8 cellular contexts compared by ENCODE assay signal in the genomic region with DNA sequence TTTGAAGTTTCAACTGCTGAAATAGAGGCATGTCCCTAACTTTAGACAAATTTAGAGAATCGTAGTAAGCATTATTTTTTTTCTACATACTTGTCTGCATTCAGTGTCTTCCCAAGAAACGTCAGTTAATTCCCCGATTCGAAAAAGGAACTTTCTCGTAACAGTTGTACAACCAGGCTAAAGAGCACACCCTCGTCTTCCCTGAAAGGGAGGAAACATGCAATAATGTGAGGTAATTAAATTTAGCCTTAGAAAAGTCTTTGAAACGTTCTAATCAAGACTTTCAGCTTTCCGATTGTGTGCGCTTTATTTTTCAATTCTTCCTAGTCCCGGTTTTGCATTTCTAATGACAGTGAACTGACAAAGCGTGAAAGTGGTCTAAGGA. TPM values are rescaled to one million over a fixed set of nuclear protein-coding genes. Genes with fewer than 3 reads are reported as not detected.
A peak's percentile ranks its signal among the peaks of the same experiment; 100 is the strongest.
DNase-seq lines count a peak whose midpoint lies in the region; ATAC-seq, FAIRE-seq and TF ChIP-seq lines count a peak whose summit lies in the region.

No MANE protein-coding gene starts in this region.

- no CpG with 5 or more reads among the region's 11 CpGs for WGBS in mesendoderm (ENCODE audit: extremely low coverage, insufficient coverage, low lambda C conversion rate)

- no peaks in the 10 kb centered on the region for H3K79me1 ChIP-seq in mesendoderm (ENCODE audit: low read length)

- H2BK15ac ChIP-seq in mesendoderm (replicated peaks; ENCODE audit: low read depth): no peak overlapping the region

- H3K4me1 ChIP-seq in breast epithelium: peaks cover 0 to 4% of the 10 kb centered on the region in 2 donors
- peaks cover 3% of the 10 kb centered on the region for H3K4me1 ChIP-seq in mesendoderm (ENCODE audit: control insufficient read depth, low read depth, low read length)

- H3K4ac ChIP-seq in mesendoderm (ENCODE audit: low read depth, low read length): no peak overlapping the region

- H3K9me3 ChIP-seq in breast epithelium: no peaks in the 10 kb centered on the region

- H3K4me2 ChIP-seq in mesendoderm (ENCODE audit: low read length): peak overlapping the region; percentile 29

- peak overlapping the region; percentile 87 for H3K56ac ChIP-seq in mesendoderm (ENCODE audit: low read length)

- H3K23ac ChIP-seq in mesendoderm (ENCODE audit: low read length): no peak overlapping the region

- H3K79me2 ChIP-seq in mesendoderm (ENCODE audit: control insufficient read depth, insufficient read depth, low read length): no peaks in the 10 kb centered on the region

- DNase-seq in Right ventricle myocardium superior: no peak
- no peak for DNase-seq in cardiac septum (ENCODE audit: low spot score)
- DNase-seq in breast epithelium (ENCODE audit: low spot score in 2 of 2): no peak
- no peak for DNase-seq in mesendoderm
- no peak for DNase-seq in urothelium cell line (ENCODE audit: low spot score)
- no peak for DNase-seq in posterior cingulate gyrus
- DNase-seq in NCI-H128 (lab: John Stamatoyannopoulos, UW; ENCODE audit: unreplicated experiment): no peak

- H3K18ac ChIP-seq in mesendoderm (ENCODE audit: low read length): no peak overlapping the region

- H2AK5ac ChIP-seq in mesendoderm (ENCODE audit: low read length): no peak overlapping the region

- TF ChIP-seq CTCF in breast epithelium (IDR thresholded peaks at IDR 0.05): no peak

- H3K36me3 ChIP-seq in breast epithelium: no peaks in the 10 kb centered on the region
- H3K36me3 ChIP-seq in mesendoderm (ENCODE audit: control insufficient read depth, insufficient read depth, low read length): no peaks in the 10 kb centered on the region

- no peak overlapping the region for H2BK120ac ChIP-seq in mesendoderm (ENCODE audit: low read depth, low read length)

- ATAC-seq in Right ventricle myocardium superior (ENCODE audit: poor library complexity): peak; percentile 23
- ATAC-seq in HG02884 (IDR thresholded peaks at IDR 0.05; ENCODE audit: unreplicated experiment): no peak

- FAIRE-seq in urothelium cell line (lab: Jason Lieb, UNC): peak; percentile 50

- H3K27me3 ChIP-seq in breast epithelium (no peaks in the 10 kb centered on the region), mesendoderm (ENCODE audit: insufficient read depth, low read length, poor library complexity) (no peaks in the 10 kb centered on the region)

- H3K9ac ChIP-seq in mesendoderm (ENCODE audit: low read length): peak overlapping the region; percentile 2

- intact Hi-C loops in Right ventricle myocardium superior (cut with DNase I): loop anchor here (5.0 to 10.0 kb wide), 2 partner anchors 86 to 191 kb away; no protein-coding TSS in a partner anchor
- intact Hi-C loops in cardiac septum (cut with DNase I): loop anchor here (2.0 to 5.0 kb wide), 4 partner anchors 34 to 189 kb away; no protein-coding TSS in a partner anchor
- intact Hi-C loops in breast epithelium (cut with DNase I; ENCODE audit: low total_unique reads): loop anchor here (10.0 kb wide), 1 partner anchor 241 kb away; no protein-coding TSS in a partner anchor
- intact Hi-C loops in posterior cingulate gyrus (cut with DNase I): loop anchor here (2.0 to 5.0 kb wide), 2 partner anchors 56 to 87 kb away; no protein-coding TSS in a partner anchor

- no peak overlapping the region for H2BK5ac ChIP-seq in mesendoderm (ENCODE audit: low read length)

- no peak for TF ChIP-seq POLR2A in breast epithelium (IDR thresholded peaks at IDR 0.05)

- H3K27ac ChIP-seq in breast epithelium (peak overlapping the region; percentile 6 to 71), mesendoderm (ENCODE audit: low read depth, low read length) (no peak overlapping the region)

- peak overlapping the region; percentile 54 to 78 (median 54) for H3K4me3 ChIP-seq in breast epithelium
- peak overlapping the region; percentile 29 for H3K4me3 ChIP-seq in mesendoderm (ENCODE audit: low read length)

- no peak overlapping the region for H4K8ac ChIP-seq in mesendoderm (ENCODE audit: low read depth, low read length)

- no peak overlapping the region for H4K5ac ChIP-seq in mesendoderm (ENCODE audit: low read length)

RNA-seq across cellular contexts. Expression of a gene that starts 0.4 kb away (rescaled TPM):
- total RNA-seq in Right ventricle myocardium superior (93.8 TPM), cardiac septum (53.0 TPM), breast epithelium (100 to 1,000 TPM in 1 of 3 donors, 10 to 100 TPM in 2; 29.8 to 122 (median 87.5) TPM)
- 8.0 TPM for polyA plus RNA-seq in mesendoderm (2013, experiment 1 of 2)
- polyA plus RNA-seq in mesendoderm (2013, experiment 2 of 2): 8.5 TPM
